ENCODE assay signal across 24 cellular contexts in the genomic region with DNA sequence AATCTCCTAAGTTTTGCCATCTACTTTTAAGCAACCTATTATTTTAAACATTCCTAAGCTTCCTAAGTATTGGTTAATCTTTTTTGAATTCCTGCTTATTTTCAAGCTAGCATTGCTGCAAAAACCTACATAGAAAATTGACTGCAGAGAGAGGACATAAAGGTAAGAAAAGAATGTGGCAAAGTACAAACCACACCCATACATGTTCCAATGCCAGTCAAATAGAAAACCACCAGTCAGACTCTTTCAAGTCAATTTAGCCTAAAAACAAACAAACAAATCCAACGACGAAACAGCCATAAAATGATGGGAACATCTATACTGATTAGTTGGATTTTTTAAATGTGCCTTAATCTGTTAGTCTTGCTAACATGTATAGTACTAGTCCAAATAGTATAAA.
DNase-seq lines count a peak whose midpoint lies in the region; ATAC-seq, FAIRE-seq and TF ChIP-seq lines count a peak whose summit lies in the region.
"Had no signal": no experiment of that assay in that cellular context is flagged by ENCODE, and none has a peak within 500 bp of the region (broad histone marks: within the 10 kb centered on the region; RNA-seq: fewer than 3 reads in every experiment).

No MANE protein-coding gene starts in this region.

- H3K27me3 ChIP-seq in MM.1S (replicated peaks; ENCODE audit: insufficient read depth, low read length), result no peaks in the 10 kb centered on the region
- H3K27me3 ChIP-seq: BE2C, BLaER1 had no signal

- no peak overlapping the region for H3K9ac ChIP-seq in MM.1S (ENCODE audit: low read length)
- H3K9ac ChIP-seq: BLaER1 had no signal

- H3K9me3 ChIP-seq in MM.1S (replicated peaks; ENCODE audit: insufficient read depth, low read length) (no peaks in the 10 kb centered on the region), mucosa of descending colon (no peaks in the 10 kb centered on the region)
- H3K9me3 ChIP-seq: A549, BE2C, BLaER1 had no signal

- TF ChIP-seq POLR2A in GM12891 (IDR thresholded peaks at IDR 0.05; ENCODE audit: low read depth, low read length), result no peak

- no peaks in the 10 kb centered on the region for H3K9me2 ChIP-seq in MM.1S (replicated peaks; ENCODE audit: insufficient read depth, low read length)

- H3K27ac ChIP-seq in MM.1S (ENCODE audit: low read length), result no peak overlapping the region; the same call in 1 of the 2 replicates
- H3K27ac ChIP-seq: 22Rv1, A549, BLaER1 had no signal

- 0 out of 2 replicates have a peak overlapping the region, but pooled peaks have one; percentile 68 for H3K4me2 ChIP-seq in MM.1S (ENCODE audit: low read depth, low read length)
- H3K4me2 ChIP-seq: A549, BLaER1 had no signal

- ATAC-seq in mucosa of descending colon, result peak; percentile 71
- ATAC-seq: A549, GM12878 had no signal

- peaks cover 49% of the 10 kb centered on the region for H3K4me1 ChIP-seq in MM.1S (ENCODE audit: low read length)
- peaks cover 6% of the 10 kb centered on the region for H3K4me1 ChIP-seq in mucosa of descending colon (ENCODE audit: low read depth)
- H3K4me1 ChIP-seq: A549, BE2C had no signal

- H3K4me3 ChIP-seq in MM.1S (ENCODE audit: low read length), result no peak overlapping the region
- H3K4me3 ChIP-seq in mucosa of descending colon, result no peak overlapping the region
- H3K4me3 ChIP-seq: A549, BLaER1, GM12878 had no signal

- intact Hi-C loops in mucosa of descending colon (cut with DNase I, micrococcal nuclease), result no loop called here

- TF ChIP-seq CTCF in MM.1S (IDR thresholded peaks at IDR 0.05; ENCODE audit: low read length), result no peak
- TF ChIP-seq CTCF in mucosa of descending colon (IDR thresholded peaks at IDR 0.05), result no peak

- FAIRE-seq in GM12891 (lab: Jason Lieb, UNC), result peak; percentile 40
- FAIRE-seq: A549, GM12878 had no signal

- no peak overlapping the region for H2AFZ ChIP-seq in MM.1S (ENCODE audit: low read length)

- no peaks in the 10 kb centered on the region for H3K36me3 ChIP-seq in MM.1S (replicated peaks; ENCODE audit: insufficient read depth, low read length)
- H3K36me3 ChIP-seq in mucosa of descending colon (ENCODE audit: low read depth), result no peaks in the 10 kb centered on the region
- H3K36me3 ChIP-seq: BE2C, BLaER1 had no signal

- peaks cover 37% of the 10 kb centered on the region for H3F3A ChIP-seq in MM.1S (ENCODE audit: insufficient read depth, low read length)

- DNase-seq in GM12891 (ENCODE audit: insufficient read length, low spot score) (no peak), MM.1S (no peak), SW480 (ENCODE audit: low spot score) (peak; percentile 16), mucosa of descending colon (no peak), AG08396 (ENCODE audit: low spot score) (no peak), NCI-H146 treated with DMSO at 0.1 percent for 48 hours (lab: John Stamatoyannopoulos, UW; ENCODE audit: unreplicated experiment) (no peak), NCI-H748 (lab: John Stamatoyannopoulos, UW; ENCODE audit: unreplicated experiment) (no peak)
- DNase-seq: BE2C; C1 segment of cervical spinal cord; CD4-positive, alpha-beta memory T cell; CD4-positive, CD25-positive, alpha-beta regulatory T cell; CD8-positive, alpha-beta memory T cell; COR-L47; DMS 273 treated with DMSO at 0.1 percent for 48 hours; DMS153; DMS53; DMS79; DND-41; EL; GDM1 had no signal

- H4K20me1 ChIP-seq in MM.1S (ENCODE audit: insufficient read depth, low read length), result no peaks in the 10 kb centered on the region
- H4K20me1 ChIP-seq: BLaER1 had no signal

- no peaks in the 10 kb centered on the region for H3K79me2 ChIP-seq in MM.1S (ENCODE audit: low read length)

TF ChIP-seq in GM12891, 5 proteins besides CTCF, POLR2A, EP300 and RAD21:
- no peak for TF ChIP-seq PAX5 (IDR thresholded peaks at IDR 0.05; ENCODE audit: insufficient read depth, low read length, severe bottlenecking)
- no peak for TF ChIP-seq TAF1 (IDR thresholded peaks at IDR 0.05; ENCODE audit: low read depth, low read length)
- no peak for TF ChIP-seq POU2F2 (IDR thresholded peaks at IDR 0.05; ENCODE audit: low read depth, low read length)
- no peak for TF ChIP-seq SPI1 (IDR thresholded peaks at IDR 0.05; ENCODE audit: low read depth, low read length)
- no peak for TF ChIP-seq POLR2AphosphoS5 (IDR thresholded peaks at IDR 0.05; ENCODE audit: low read depth, low read length)
